Comparison of ENCODE assay signal across 15 cellular contexts in the genomic region with DNA sequence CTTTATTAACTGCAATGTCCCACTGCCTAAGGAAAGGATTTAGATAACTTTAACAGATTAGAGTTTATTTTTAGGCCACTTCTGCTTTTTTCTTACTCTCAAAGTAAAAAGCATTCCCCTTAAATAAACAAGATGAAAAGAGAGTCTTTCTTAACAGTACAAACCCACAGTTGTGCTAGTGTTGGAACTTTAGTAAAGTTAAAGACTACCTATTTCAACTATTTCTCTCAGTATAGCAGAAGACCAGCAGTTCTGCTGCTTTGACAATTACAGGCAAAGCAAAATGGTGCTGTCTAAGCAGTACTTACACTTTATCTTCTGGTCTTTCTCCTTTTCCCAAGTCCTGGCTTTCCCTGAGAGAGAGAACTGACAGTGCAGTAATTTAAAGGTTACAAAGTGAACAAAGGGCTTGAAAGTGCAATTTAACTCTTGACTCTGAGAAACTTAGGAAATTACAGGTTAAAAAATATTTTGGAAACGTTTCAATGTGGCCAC.
"Had no signal": no experiment of that assay in that cellular context is flagged by ENCODE, and none has a peak within 500 bp of the region (broad histone marks: within the 10 kb centered on the region; RNA-seq: fewer than 3 reads in every experiment).

No MANE protein-coding gene starts in this region.

- H3K4me3 ChIP-seq: dorsolateral prefrontal cortex, heart right ventricle, mucosa of descending colon had no signal

- H3K27me3 ChIP-seq: heart right ventricle had no signal

- H3K4me3 Mint-ChIP-seq: naive thymus-derived CD8-positive, alpha-beta T cell had no signal

- DNase-seq: cortex of kidney; dorsolateral prefrontal cortex; effector CD8-positive, alpha-beta T cell; heart right ventricle; islet precursor cell; mammary epithelial cell; mucosa of descending colon; naive thymus-derived CD8-positive, alpha-beta T cell; small intestine; stimulated activated CD4-positive, alpha-beta T cell treated with anti-CD3 and anti-CD28 coated beads, Interleukin-12 subunit alpha, Interleukin-12 subunit beta, amount 100 ng/mL, for 4 hours; stimulated activated naive CD4-positive, alpha-beta T cell treated with Interleukin-2 at 50 U/mL for 16 hours; trophoblast cell had no signal

- H3K4me1 ChIP-seq: heart right ventricle had no signal

- H3K36me3 ChIP-seq: heart right ventricle had no signal

- H3K9me3 ChIP-seq: heart right ventricle, mucosa of descending colon had no signal

- ATAC-seq: esophagus mucosa; heart right ventricle; left lobe of liver; mucosa of descending colon; naive thymus-derived CD8-positive, alpha-beta T cell; right cardiac atrium had no signal

- H3K27ac ChIP-seq: dorsolateral prefrontal cortex, heart right ventricle had no signal

- H3K27ac Mint-ChIP-seq: naive thymus-derived CD8-positive, alpha-beta T cell had no signal
